In the genomic region with DNA sequence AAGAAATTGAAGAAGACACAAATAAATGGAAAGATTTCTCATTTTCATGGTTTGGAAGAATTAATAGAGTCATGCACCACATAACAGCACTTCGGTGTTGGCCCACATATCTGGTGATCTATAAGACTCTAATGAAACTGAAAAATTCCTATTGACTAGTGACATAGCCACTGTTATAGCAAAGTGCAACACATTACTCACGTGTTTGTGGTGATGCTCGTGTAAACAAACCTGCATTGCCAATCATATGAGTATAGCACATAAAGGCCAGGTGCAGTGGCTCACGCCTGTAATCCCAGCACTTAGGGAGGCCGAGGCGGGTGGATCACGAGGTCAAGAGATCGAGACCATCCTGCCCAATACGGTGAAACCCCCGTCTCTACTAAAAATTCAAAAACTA, we compare ENCODE assay signal across 26 cellular contexts.
"Had no signal": no experiment of that assay in that cellular context is flagged by ENCODE, and none has a peak within 500 bp of the region (broad histone marks: within the 10 kb centered on the region; RNA-seq: fewer than 3 reads in every experiment).

No MANE protein-coding gene starts in this region.

- H3K36me3 ChIP-seq: neural progenitor cell, ovary, spleen, stomach, thoracic aorta, thyroid gland, tibial nerve, upper lobe of left lung, vagina had no signal

- H3K4me3 ChIP-seq: neural progenitor cell, ovary, psoas muscle, skin epidermis, smooth muscle cell, spleen, stomach, thoracic aorta, thyroid gland, tibial nerve, upper lobe of left lung, vagina had no signal

- H3K4me2 ChIP-seq: neural progenitor cell, smooth muscle cell had no signal

- H3K27me3 ChIP-seq: neural progenitor cell, ovary, thyroid gland, tibial nerve, upper lobe of left lung, vagina had no signal

- H3K27ac ChIP-seq: neural progenitor cell, ovary, parathyroid adenoma, psoas muscle, skin epidermis, spleen, stomach, thoracic aorta, thyroid gland, tibial nerve, upper lobe of left lung, vagina had no signal

- ATAC-seq: natural killer cell; psoas muscle; right cardiac atrium; sciatic nerve; stimulated activated naive B cell treated with anti-CD40 and anti-IgM and Interleukin-4, amounts not matched to agents 10 μg/mL and 1 μg/mL and 100 μg/mL, for 72 hours had no signal

- H3K9ac ChIP-seq: neural progenitor cell, parathyroid adenoma had no signal

- H3K79me2 ChIP-seq: parathyroid adenoma had no signal

- DNase-seq: natural killer cell; occipital lobe; ovary; posterior cingulate gyrus; psoas muscle; right cardiac atrium; spleen; stimulated activated CD4-positive, alpha-beta T cell treated with anti-CD3 and anti-CD28 coated beads, Interleukin-12 subunit alpha, Interleukin-12 subunit beta, amount 100 ng/mL, for 4 hours; stimulated activated CD4-positive, alpha-beta T cell treated with anti-CD3 and anti-CD28 coated beads, Interleukin-1b, Interleukin-23, amount 100 ng/mL, for 48 hours; stimulated activated CD4-positive, alpha-beta T cell treated with anti-CD3 and anti-CD28 coated beads, Interleukin-4, amount 100 ng/mL, for 1 hour; stimulated activated CD4-positive, alpha-beta T cell treated with anti-CD3 and anti-CD28 coated beads, Interleukin-4, amount 100 ng/mL, for 4 hours; stimulated activated CD8-positive, alpha-beta memory T cell treated with anti-CD3 and anti-CD28 coated beads, Interleukin-4, amount 100 ng/mL, for 48 hours; stimulated activated naive B cell treated with anti-CD40 and anti-IgM and Interleukin-4, amounts not matched to agents 10 μg/mL and 1 μg/mL and 100 μg/mL, for 72 hours; stimulated activated naive CD4-positive, alpha-beta T cell treated with Interleukin-2 at 50 U/mL for 16 hours; stomach; thyroid gland; trophoblast cell; upper lobe of left lung had no signal

- H2AFZ ChIP-seq: neural progenitor cell, parathyroid adenoma had no signal

- H3K4me1 ChIP-seq: neural progenitor cell, parathyroid adenoma, psoas muscle, spleen, thyroid gland, vagina had no signal

- H3K9me3 ChIP-seq: ovary, psoas muscle, spleen, thoracic aorta, thyroid gland, tibial nerve, upper lobe of left lung, vagina had no signal
